ENCODE assay signal across 8 cellular contexts in genomic region chr6:13431861-13432465, GRCh38. TPM values are rescaled to one million over a fixed set of nuclear protein-coding genes. Genes with fewer than 3 reads are reported as not detected.
A peak's percentile ranks its signal among the peaks of the same experiment; 100 is the strongest.
DNase-seq lines count a peak whose midpoint lies in the region; ATAC-seq lines count a peak whose summit lies in the region.

No MANE protein-coding gene starts in this region.

- H3K4me1 Mint-ChIP-seq in activated naive CD4-positive, alpha-beta T cell treated with anti-CD3 and anti-CD28 coated beads, Interleukin-2, amount 50 U/mL, for 24 hours: peaks cover 72% of the 10 kb centered on the region

- no peaks in the 10 kb centered on the region for H3K27me3 Mint-ChIP-seq in activated naive CD4-positive, alpha-beta T cell treated with anti-CD3 and anti-CD28 coated beads, Interleukin-2, amount 50 U/mL, for 24 hours

- H3K36me3 Mint-ChIP-seq in activated naive CD4-positive, alpha-beta T cell treated with anti-CD3 and anti-CD28 coated beads, Interleukin-2, amount 50 U/mL, for 24 hours: no peaks in the 10 kb centered on the region

- H3K9me3 Mint-ChIP-seq in activated naive CD4-positive, alpha-beta T cell treated with anti-CD3 and anti-CD28 coated beads, Interleukin-2, amount 50 U/mL, for 24 hours: no peaks in the 10 kb centered on the region

- ATAC-seq in HG02798 (IDR thresholded peaks at IDR 0.05; ENCODE audit: poor library complexity, unreplicated experiment): no peak
- no peak for ATAC-seq in HG03439 (IDR thresholded peaks at IDR 0.05; ENCODE audit: unreplicated experiment)

- H3K27ac Mint-ChIP-seq in activated naive CD4-positive, alpha-beta T cell treated with anti-CD3 and anti-CD28 coated beads, Interleukin-2, amount 50 U/mL, for 24 hours: peak overlapping the region; percentile 90

- peak overlapping the region; percentile 34 for H3K4me3 Mint-ChIP-seq in activated naive CD4-positive, alpha-beta T cell treated with anti-CD3 and anti-CD28 coated beads, Interleukin-2, amount 50 U/mL, for 24 hours

- DNase-seq in EL (peak; percentile 44), myocyte (ENCODE audit: low read depth) (peak; percentile 81), dedifferentiated amniotic fluid mesenchymal stem cell (ENCODE audit: extremely low spot score) (no peak), HuH-7 (ENCODE audit: low spot score) (no peak)
- DNase-seq in Jurkat, Clone E6-1 (ENCODE audit: low read depth, low spot score): peak; percentile 48

- no peak overlapping the region for H3K4me3 ChIP-seq in Jurkat, Clone E6-1 (ENCODE audit: low read length)

RNA-seq across cellular contexts. Expression of gene GFOD1, which starts 55.4 kb away (rescaled TPM):
- polyA plus RNA-seq in Jurkat, Clone E6-1 (2012; ENCODE audit: insufficient read depth, insufficient read length): 4.1 TPM
- 2.3 and 2.8 TPM in 2 replicates for total RNA-seq in myocyte
- 1.7 TPM for polyA plus RNA-seq in myocyte (2012)

Comparison
In these comparisons a context has a peak if more than half of its experiments do, and no peak if none do; other contexts are left out.
1. DNase-seq: peak in EL (single experiment), Jurkat, Clone E6-1 (single experiment) and myocyte (single experiment); none in dedifferentiated amniotic fluid mesenchymal stem cell (single experiment) and HuH-7 (single experiment).